Comparison of ENCODE assay signal across 20 cellular contexts in the genomic region with DNA sequence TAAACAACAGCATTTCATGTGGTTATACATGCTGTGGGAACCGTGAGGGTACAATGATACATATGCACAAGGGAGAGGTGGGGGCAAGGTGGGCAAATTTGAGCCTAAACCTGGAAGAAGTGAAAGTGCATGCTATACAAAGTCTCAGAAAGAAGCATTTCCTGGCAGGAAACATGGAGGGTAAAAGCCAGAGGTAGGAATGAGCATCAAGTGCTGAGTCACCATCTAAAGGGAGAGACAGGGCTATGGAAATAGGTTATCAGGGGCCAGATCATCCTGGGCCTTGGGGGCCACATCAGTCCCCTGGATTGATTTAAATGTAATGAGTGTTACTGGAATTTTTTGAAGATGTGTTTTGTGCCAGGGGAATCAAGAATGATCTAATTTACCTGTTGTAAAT.
DNase-seq lines count a peak whose midpoint lies in the region; ATAC-seq and TF ChIP-seq lines count a peak whose summit lies in the region.
"Had no signal": no experiment of that assay in that cellular context is flagged by ENCODE, and none has a peak within 500 bp of the region (broad histone marks: within the 10 kb centered on the region; RNA-seq: fewer than 3 reads in every experiment).

No MANE protein-coding gene starts in this region.

- no peaks in the 10 kb centered on the region for H3K36me3 ChIP-seq in HEK293 (ENCODE audit: control insufficient read depth in 2 of 2, insufficient read depth in 1 of 2, low read length in 2 of 2)
- H3K36me3 ChIP-seq: MG63 had no signal

- ATAC-seq in SK-N-SH treated with all-trans-retinoic acid at 6 μM for 48 hours (peak; percentile 39; the same call in 2 of the 3 replicates), HG03135 (IDR thresholded peaks at IDR 0.05; ENCODE audit: unreplicated experiment) (no peak)
- ATAC-seq: CD8-positive, alpha-beta T cell; T-cell had no signal

- H3K9me3 ChIP-seq in HEK293 (ENCODE audit: control insufficient read depth, insufficient read depth, low read depth, low read length) = no peaks in the 10 kb centered on the region
- H3K9me3 ChIP-seq: MG63 had no signal

- TF ChIP-seq CTCF in HEK293 (tag by site-specific recombination; IDR thresholded peaks at IDR 0.05) = no peak

- no peak overlapping the region for H3K4me3 ChIP-seq in HEK293 (ENCODE audit: low read depth, low read length)
- H3K4me3 ChIP-seq: MG63 had no signal

- H3K4me1 ChIP-seq in HEK293 (ENCODE audit: control insufficient read depth, insufficient read depth, low read length) = peaks cover under 1% of the 10 kb centered on the region; the same call in 1 of the 2 replicates

- H3K27ac ChIP-seq in HEK293 (ENCODE audit: extremely low read depth, low read depth, low read length) = no peak overlapping the region
- H3K27ac ChIP-seq: RWPE1 had no signal

- peak; percentile 47 for DNase-seq in DMS53 treated with DMSO at 0.1 percent for 48 hours (lab: John Stamatoyannopoulos, UW; ENCODE audit: unreplicated experiment)
- peak; percentile 31 for DNase-seq in kidney tubule cell (ENCODE audit: low spot score)
- DNase-seq in NCI-H69 (lab: John Stamatoyannopoulos, UW) = no peak
- DNase-seq in SHP77 treated with DMSO at 0.1 percent for 48 hours (lab: John Stamatoyannopoulos, UW) = no peak
- DNase-seq in pons (ENCODE audit: low spot score) = no peak
- DNase-seq: AML-193; C1 segment of cervical spinal cord; CD8-positive, alpha-beta T cell; H7; Kasumi-1; MG63; NCI-H1417; NCI-H1694 treated with DMSO at 0.1 percent for 48 hours; NCI-H446; SIG-M5; T-cell had no signal

- POLR2A ChIA-PET in HEK293 (lab: Yijun Ruan, JAX) = no interaction called here

- CTCF ChIA-PET in HEK293 (lab: Yijun Ruan, JAX) = no interaction called here

TF ChIP-seq in HEK293, 187 proteins besides CTCF, POLR2A, EP300 and RAD21:
- TF ChIP-seq SCRT2 (tag by site-specific recombination; IDR thresholded peaks at IDR 0.05) (0 out of 2 replicates have a peak, but pooled peaks have one; percentile 12), ZBTB8A (tag by site-specific recombination; IDR thresholded peaks at IDR 0.05) (no peak), ZNF274 (IDR thresholded peaks at IDR 0.05; ENCODE audit: low read length) (no peak), ZNF274 (tag by site-specific recombination; IDR thresholded peaks at IDR 0.05; ENCODE audit: borderline replicate concordance) (no peak)
TF ChIP-seq in HEK293: peak in this region for 1.

TF ChIP-seq in SK-N-SH treated with all-trans-retinoic acid at 6 μM for 48 hours, 23 proteins besides CTCF, POLR2A, EP300 and RAD21:
- no peak for TF ChIP-seq ZNF8 (CRISPR knock-in tag; IDR thresholded peaks at IDR 0.05)
- no peak for TF ChIP-seq RARB (CRISPR knock-in tag; IDR thresholded peaks at IDR 0.05)
- no peak for TF ChIP-seq ZNF70 (CRISPR knock-in tag; IDR thresholded peaks at IDR 0.05)
- no peak for TF ChIP-seq ISL1 (CRISPR knock-in tag; IDR thresholded peaks at IDR 0.05)
- no peak for TF ChIP-seq ARNTL (CRISPR knock-in tag; IDR thresholded peaks at IDR 0.05; ENCODE audit: borderline replicate concordance, low read depth)
- TF ChIP-seq CSDC2 (CRISPR knock-in tag; IDR thresholded peaks at IDR 0.05) = no peak
- TF ChIP-seq ZFP30 (CRISPR knock-in tag; IDR thresholded peaks at IDR 0.05) = no peak
- no peak for TF ChIP-seq ZNF565 (CRISPR knock-in tag; conservative IDR thresholded peaks at IDR 0.05; ENCODE audit: low read depth)
- no peak for TF ChIP-seq ZFP3 (CRISPR knock-in tag; IDR thresholded peaks at IDR 0.05)
- TF ChIP-seq, protein P1, sequence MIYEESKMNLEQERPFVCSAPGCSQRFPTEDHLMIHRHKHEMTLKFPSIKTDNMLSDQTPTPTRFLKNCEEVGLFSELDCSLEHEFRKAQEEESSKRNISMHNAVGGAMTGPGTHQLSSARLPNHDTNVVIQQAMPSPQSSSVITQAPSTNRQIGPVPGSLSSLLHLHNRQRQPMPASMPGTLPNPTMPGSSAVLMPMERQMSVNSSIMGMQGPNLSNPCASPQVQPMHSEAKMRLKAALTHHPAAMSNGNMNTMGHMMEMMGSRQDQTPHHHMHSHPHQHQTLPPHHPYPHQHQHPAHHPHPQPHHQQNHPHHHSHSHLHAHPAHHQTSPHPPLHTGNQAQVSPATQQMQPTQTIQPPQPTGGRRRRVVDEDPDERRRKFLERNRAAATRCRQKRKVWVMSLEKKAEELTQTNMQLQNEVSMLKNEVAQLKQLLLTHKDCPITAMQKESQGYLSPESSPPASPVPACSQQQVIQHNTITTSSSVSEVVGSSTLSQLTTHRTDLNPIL (CRISPR knock-in tag; IDR thresholded peaks at IDR 0.05; ENCODE audit: low read depth) = no peak
- TF ChIP-seq, protein P2, sequence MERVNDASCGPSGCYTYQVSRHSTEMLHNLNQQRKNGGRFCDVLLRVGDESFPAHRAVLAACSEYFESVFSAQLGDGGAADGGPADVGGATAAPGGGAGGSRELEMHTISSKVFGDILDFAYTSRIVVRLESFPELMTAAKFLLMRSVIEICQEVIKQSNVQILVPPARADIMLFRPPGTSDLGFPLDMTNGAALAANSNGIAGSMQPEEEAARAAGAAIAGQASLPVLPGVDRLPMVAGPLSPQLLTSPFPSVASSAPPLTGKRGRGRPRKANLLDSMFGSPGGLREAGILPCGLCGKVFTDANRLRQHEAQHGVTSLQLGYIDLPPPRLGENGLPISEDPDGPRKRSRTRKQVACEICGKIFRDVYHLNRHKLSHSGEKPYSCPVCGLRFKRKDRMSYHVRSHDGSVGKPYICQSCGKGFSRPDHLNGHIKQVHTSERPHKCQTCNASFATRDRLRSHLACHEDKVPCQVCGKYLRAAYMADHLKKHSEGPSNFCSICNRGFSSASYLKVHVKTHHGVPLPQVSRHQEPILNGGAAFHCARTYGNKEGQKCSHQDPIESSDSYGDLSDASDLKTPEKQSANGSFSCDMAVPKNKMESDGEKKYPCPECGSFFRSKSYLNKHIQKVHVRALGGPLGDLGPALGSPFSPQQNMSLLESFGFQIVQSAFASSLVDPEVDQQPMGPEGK (CRISPR knock-in tag; IDR thresholded peaks at IDR 0.05; ENCODE audit: borderline replicate concordance) = no peak
- no peak for TF ChIP-seq BACH2 (CRISPR knock-in tag; IDR thresholded peaks at IDR 0.05; ENCODE audit: borderline replicate concordance)
- no peak for TF ChIP-seq TOX (CRISPR knock-in tag; IDR thresholded peaks at IDR 0.05; ENCODE audit: borderline replicate concordance)
- no peak for TF ChIP-seq SNAI2 (CRISPR knock-in tag; IDR thresholded peaks at IDR 0.05)
- no peak for TF ChIP-seq GLIS3 (CRISPR knock-in tag; IDR thresholded peaks at IDR 0.05)
- no peak for TF ChIP-seq ZC3H10 (CRISPR knock-in tag; IDR thresholded peaks at IDR 0.05)
- no peak for TF ChIP-seq OSR1 (CRISPR knock-in tag; IDR thresholded peaks at IDR 0.05)
- TF ChIP-seq TCF4 (CRISPR knock-in tag; IDR thresholded peaks at IDR 0.05; ENCODE audit: borderline replicate concordance) = no peak
- TF ChIP-seq PPARA (CRISPR knock-in tag; IDR thresholded peaks at IDR 0.05; ENCODE audit: borderline replicate concordance) = no peak

Comparison
In these comparisons a context has a peak if more than half of its experiments do, and no peak if none do; other contexts are left out.
1. DNase-seq: peak in DMS53 treated with DMSO at 0.1 percent for 48 hours (single experiment) and kidney tubule cell (single experiment); none in NCI-H69 (single experiment), SHP77 treated with DMSO at 0.1 percent for 48 hours (single experiment) and pons (single experiment).